15 cellular contexts compared by ENCODE assay signal in the genomic region with DNA sequence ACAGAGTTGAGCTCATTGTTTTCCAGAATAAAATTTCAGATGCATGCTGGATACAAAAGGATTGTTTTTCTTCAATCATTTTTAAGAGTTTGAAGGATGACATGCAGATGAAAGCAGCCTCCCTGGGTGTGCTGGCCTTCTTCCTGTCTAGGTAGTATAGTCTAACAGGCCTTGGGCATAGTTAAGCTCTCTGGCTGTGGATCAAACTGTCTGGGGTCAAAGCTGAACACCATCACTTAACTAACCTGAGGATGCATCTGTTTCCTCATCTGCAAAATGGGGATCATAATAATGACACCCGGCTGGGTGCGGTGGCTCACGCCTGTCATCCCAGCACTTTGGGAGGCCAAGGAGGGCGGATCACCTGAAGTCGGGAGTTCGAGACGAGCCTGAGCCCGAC. TPM values are rescaled to one million over a fixed set of nuclear protein-coding genes. Genes with fewer than 3 reads are reported as not detected.
DNase-seq lines count a peak whose midpoint lies in the region; ATAC-seq and TF ChIP-seq lines count a peak whose summit lies in the region.
"Had no signal": no experiment of that assay in that cellular context is flagged by ENCODE, and none has a peak within 500 bp of the region (broad histone marks: within the 10 kb centered on the region; RNA-seq: fewer than 3 reads in every experiment).

No MANE protein-coding gene starts in this region.

- ATAC-seq in GM19397 (IDR thresholded peaks at IDR 0.05; ENCODE audit: unreplicated experiment) = no peak

- no peaks in the 10 kb centered on the region for H3K9me2 ChIP-seq in Karpas-422 (replicated peaks; ENCODE audit: insufficient read depth, low read length)

- H3K27me3 Mint-ChIP-seq in activated CD4-positive, alpha-beta T cell treated with anti-CD3 and anti-CD28 coated beads, Interleukin-2, amount 10 ng/mL, durations not matched to agents 24 days and 14 days = no peaks in the 10 kb centered on the region
- H3K27me3 Mint-ChIP-seq: activated B cell treated with CpG ODN at 0.5 μM for 24 hours had no signal

- DNase-seq in activated CD4-positive, alpha-beta T cell treated with anti-CD3 and anti-CD28 coated beads, Interleukin-2, amount 10 ng/mL, durations not matched to agents 24 days and 14 days = no peak
- no peak for DNase-seq in activated CD4-positive, alpha-beta T cell treated with anti-CD3 and anti-CD28 coated beads, Interleukin-2, amount 50 U/mL, for 1 hour
- no peak for DNase-seq in epithelial cell of prostate (ENCODE audit: low read depth, low spot score)
- no peak for DNase-seq in suprapubic skin (ENCODE audit: low spot score in 2 of 2)
- no peak for DNase-seq in Karpas-422
- DNase-seq: activated B cell treated with CpG ODN at 0.5 μM for 24 hours, activated gamma-delta T cell treated with Interleukin-2 at 50 U/mL for 16 hours, cerebellar nuclear complex, DMS153, NCI-H1092 treated with DMSO at 0.1 percent for 48 hours, NCI-H524 had no signal

- no peak for TF ChIP-seq EP300 in suprapubic skin (IDR thresholded peaks at IDR 0.05)

- TF ChIP-seq POLR2A in suprapubic skin (IDR thresholded peaks at IDR 0.05) = no peak

- peaks cover 25% of the 10 kb centered on the region for H3K4me1 Mint-ChIP-seq in activated CD4-positive, alpha-beta T cell treated with anti-CD3 and anti-CD28 coated beads, Interleukin-2, amount 10 ng/mL, durations not matched to agents 24 days and 14 days
- H3K4me1 Mint-ChIP-seq: activated B cell treated with CpG ODN at 0.5 μM for 24 hours; stimulated activated effector memory CD8-positive, alpha-beta T cell treated with anti-CD3 and anti-CD28 coated beads, Interleukin-12 subunit alpha, Interleukin-12 subunit beta, amount 100 ng/mL, for 72 hours had no signal

- H3K9me3 ChIP-seq in suprapubic skin (no peaks in the 10 kb centered on the region), Karpas-422 (ENCODE audit: low read length) (no peaks in the 10 kb centered on the region)

- H3K36me3 ChIP-seq in suprapubic skin (no peaks in the 10 kb centered on the region), Karpas-422 (ENCODE audit: insufficient read depth, low read length) (no peaks in the 10 kb centered on the region)

- no peaks in the 10 kb centered on the region for H3K36me3 Mint-ChIP-seq in activated CD4-positive, alpha-beta T cell treated with anti-CD3 and anti-CD28 coated beads, Interleukin-2, amount 10 ng/mL, durations not matched to agents 24 days and 14 days (ENCODE audit: low read depth)
- H3K36me3 Mint-ChIP-seq: stimulated activated effector memory CD8-positive, alpha-beta T cell treated with anti-CD3 and anti-CD28 coated beads, Interleukin-12 subunit alpha, Interleukin-12 subunit beta, amount 100 ng/mL, for 72 hours had no signal

- H3K4me3 ChIP-seq in suprapubic skin (no peak overlapping the region), Karpas-422 (ENCODE audit: low read length) (no peak overlapping the region)

- H3K4me2 ChIP-seq in Karpas-422 (ENCODE audit: low read depth, low read length, poor library complexity, severe bottlenecking) = no peak overlapping the region

- H3K4me1 ChIP-seq in suprapubic skin (peaks cover 36% of the 10 kb centered on the region), Karpas-422 (ENCODE audit: low read length) (no peaks in the 10 kb centered on the region)

- H3K4me3 Mint-ChIP-seq in activated CD4-positive, alpha-beta T cell treated with anti-CD3 and anti-CD28 coated beads, Interleukin-2, amount 10 ng/mL, durations not matched to agents 24 days and 14 days = peak overlapping the region; percentile 8
- H3K4me3 Mint-ChIP-seq: activated B cell treated with CpG ODN at 0.5 μM for 24 hours; stimulated activated effector memory CD8-positive, alpha-beta T cell treated with anti-CD3 and anti-CD28 coated beads, Interleukin-12 subunit alpha, Interleukin-12 subunit beta, amount 100 ng/mL, for 72 hours had no signal

- H4K20me1 ChIP-seq in Karpas-422 (ENCODE audit: insufficient read depth, low read depth, low read length) = no peaks in the 10 kb centered on the region

- H3K27ac Mint-ChIP-seq in activated CD4-positive, alpha-beta T cell treated with anti-CD3 and anti-CD28 coated beads, Interleukin-2, amount 10 ng/mL, durations not matched to agents 24 days and 14 days = peak overlapping the region; percentile 82
- H3K27ac Mint-ChIP-seq: activated B cell treated with CpG ODN at 0.5 μM for 24 hours; stimulated activated effector memory CD8-positive, alpha-beta T cell treated with anti-CD3 and anti-CD28 coated beads, Interleukin-12 subunit alpha, Interleukin-12 subunit beta, amount 100 ng/mL, for 72 hours had no signal

- H3K27ac ChIP-seq in epithelial cell of prostate = peak overlapping the region; percentile 58
- H3K27ac ChIP-seq in suprapubic skin = peak overlapping the region; percentile 73
- H3K27ac ChIP-seq in Karpas-422 (ENCODE audit: low read length) = no peak overlapping the region

- no peak overlapping the region for H2AFZ ChIP-seq in Karpas-422 (ENCODE audit: low read length)

- no peaks in the 10 kb centered on the region for H3K79me2 ChIP-seq in Karpas-422 (ENCODE audit: low read length)

- intact Hi-C loops in activated CD4-positive, alpha-beta T cell treated with anti-CD3 and anti-CD28 coated beads, Interleukin-2, amount 10 ng/mL, durations not matched to agents 24 days and 14 days (cut with micrococcal nuclease) = loop anchor here (1.0 to 5.0 kb wide), 2 partner anchors 38 to 64 kb away; a partner anchor contains a TSS

- H3K27me3 ChIP-seq in suprapubic skin (no peaks in the 10 kb centered on the region), Karpas-422 (ENCODE audit: low read length) (no peaks in the 10 kb centered on the region)

- no peaks in the 10 kb centered on the region for H3K9me3 Mint-ChIP-seq in activated CD4-positive, alpha-beta T cell treated with anti-CD3 and anti-CD28 coated beads, Interleukin-2, amount 10 ng/mL, durations not matched to agents 24 days and 14 days
- H3K9me3 Mint-ChIP-seq: activated B cell treated with CpG ODN at 0.5 μM for 24 hours; stimulated activated effector memory CD8-positive, alpha-beta T cell treated with anti-CD3 and anti-CD28 coated beads, Interleukin-12 subunit alpha, Interleukin-12 subunit beta, amount 100 ng/mL, for 72 hours had no signal

- TF ChIP-seq CTCF in suprapubic skin (IDR thresholded peaks at IDR 0.05) = no peak

- WGBS in suprapubic skin = 77% methylated on average over 8 of the region's 8 CpGs

- no peak overlapping the region for H3K9ac ChIP-seq in Karpas-422 (ENCODE audit: low read length)

RNA-seq across cellular contexts. Expression of a gene that starts 6.0 kb away (rescaled TPM):
- 0.23 and 0.40 TPM in 2 replicates for total RNA-seq in activated CD4-positive, alpha-beta T cell treated with anti-CD3 and anti-CD28 coated beads, Interleukin-2, amount 10 ng/mL, durations not matched to agents 24 days and 14 days
- 10 to 100 TPM in 3 of 4 donors, 1 to 10 TPM in 1; 5.4 to 19.0 (median 11.3) TPM for total RNA-seq in suprapubic skin
- total RNA-seq in Karpas-422 (2014; rRNA removed; shearing (Covaris generic); ENCODE audit: low replicate concordance) = not detected in 2 replicates
- total RNA-seq: activated B cell treated with CpG ODN at 0.5 μM for 24 hours had no signal

RNA-seq across cellular contexts. Expression of a gene that starts 9.4 kb away (rescaled TPM):
- total RNA-seq in activated CD4-positive, alpha-beta T cell treated with anti-CD3 and anti-CD28 coated beads, Interleukin-2, amount 10 ng/mL, durations not matched to agents 24 days and 14 days = not detected in 2 replicates
- total RNA-seq in suprapubic skin = 10 to 100 TPM in 3 of 4 donors, 1 to 10 TPM in 1; 4.3 to 20.9 (median 16.0) TPM
- not detected in 2 replicates for total RNA-seq in Karpas-422 (2014; rRNA removed; shearing (Covaris generic); ENCODE audit: low replicate concordance)
- total RNA-seq: A172, activated B cell treated with CpG ODN at 0.5 μM for 24 hours had no signal

RNA-seq across cellular contexts. Expression of a gene that starts 25.0 kb away (rescaled TPM):
- total RNA-seq in activated CD4-positive, alpha-beta T cell treated with anti-CD3 and anti-CD28 coated beads, Interleukin-2, amount 10 ng/mL, durations not matched to agents 24 days and 14 days = not detected in 2 replicates
- 10 to 100 TPM in 2 of 4 donors, 1 to 10 TPM in 2; 5.7 to 27.1 (median 14.8) TPM for total RNA-seq in suprapubic skin
- not detected in 2 replicates for total RNA-seq in Karpas-422 (2014; rRNA removed; shearing (Covaris generic); ENCODE audit: low replicate concordance)
- total RNA-seq: A172, activated B cell treated with CpG ODN at 0.5 μM for 24 hours had no signal

RNA-seq across cellular contexts. Expression of a gene that starts 42.9 kb away (rescaled TPM):
- not detected in 2 replicates for total RNA-seq in activated CD4-positive, alpha-beta T cell treated with anti-CD3 and anti-CD28 coated beads, Interleukin-2, amount 10 ng/mL, durations not matched to agents 24 days and 14 days
- total RNA-seq in suprapubic skin = not detected
- not detected in 2 replicates for total RNA-seq in Karpas-422 (2014; rRNA removed; shearing (Covaris generic); ENCODE audit: low replicate concordance)
- total RNA-seq: A172, activated B cell treated with CpG ODN at 0.5 μM for 24 hours, kidney epithelial cell had no signal
